In genomic region chr15:90866800-90867199, GRCh38 we compare ENCODE assay signal across 19 cellular contexts. TPM values are rescaled to one million over a fixed set of nuclear protein-coding genes. Genes with fewer than 3 reads are reported as not detected.
DNase-seq lines count a peak whose midpoint lies in the region; ATAC-seq and TF ChIP-seq lines count a peak whose summit lies in the region.
"Had no signal": no experiment of that assay in that cellular context is flagged by ENCODE, and none has a peak within 500 bp of the region (broad histone marks: within the 10 kb centered on the region; RNA-seq: fewer than 3 reads in every experiment).

No MANE protein-coding gene starts in this region.

- TF ChIP-seq CTCF in Panc1 (IDR thresholded peaks at IDR 0.05), result no peak
- TF ChIP-seq CTCF in thyroid gland (IDR thresholded peaks at IDR 0.05), result no peak

- H3K36me3 ChIP-seq in Panc1 (ENCODE audit: control insufficient read depth, insufficient read depth, low read length) (no peaks in the 10 kb centered on the region), thyroid gland (no peaks in the 10 kb centered on the region), H7 (replicated peaks; ENCODE audit: control insufficient read depth, insufficient read depth, low read length) (no peaks in the 10 kb centered on the region)

- peaks cover 58% of the 10 kb centered on the region for H3K4me1 ChIP-seq in Panc1 (ENCODE audit: control insufficient read depth, insufficient read depth, low read length)
- H3K4me1 ChIP-seq in thyroid gland, result peaks cover 53 to 67% of the 10 kb centered on the region in 2 donors

- H3K27ac ChIP-seq in Panc1 (ENCODE audit: low read length) (0 out of 2 replicates have a peak overlapping the region, but pooled peaks have one; percentile 37), thyroid gland (peak overlapping the region; percentile 47 to 99 (median 82))

- H3K4me3 Mint-ChIP-seq in activated naive CD4-positive, alpha-beta T cell treated with anti-CD3 and anti-CD28 coated beads, Interleukin-2, amount 50 U/mL, for 24 hours, result no peak overlapping the region
- H3K4me3 Mint-ChIP-seq in activated naive CD4-positive, alpha-beta T cell treated with anti-CD3 and anti-CD28 coated beads, Interleukin-2, amount 10 ng/mL, durations not matched to agents 7 days and 5 days, result no peak overlapping the region
- no peak overlapping the region for H3K4me3 Mint-ChIP-seq in dendritic cell treated with granulocyte-macrophage colony-stimulating factor and Interleukin-4, amounts not matched to agents 40 ng/mL and 50 ng/mL, for 4 days
- H3K4me3 Mint-ChIP-seq: B cell, H9 had no signal

- intact Hi-C loops in Panc1 (cut with micrococcal nuclease; ENCODE audit: unreplicated experiment), result no loop called here
- intact Hi-C loops in dendritic cell treated with granulocyte-macrophage colony-stimulating factor and Interleukin-4, amounts not matched to agents 40 ng/mL and 50 ng/mL, for 4 days (cut with micrococcal nuclease), result no loop called here
- intact Hi-C loops in thyroid gland (cut with DNase I), result no loop called here

- peaks cover 31% of the 10 kb centered on the region for H3K4me1 Mint-ChIP-seq in activated naive CD4-positive, alpha-beta T cell treated with anti-CD3 and anti-CD28 coated beads, Interleukin-2, amount 50 U/mL, for 24 hours
- peaks cover 49% of the 10 kb centered on the region for H3K4me1 Mint-ChIP-seq in activated naive CD4-positive, alpha-beta T cell treated with anti-CD3 and anti-CD28 coated beads, Interleukin-2, amount 10 ng/mL, durations not matched to agents 7 days and 5 days
- H3K4me1 Mint-ChIP-seq in dendritic cell treated with granulocyte-macrophage colony-stimulating factor and Interleukin-4, amounts not matched to agents 40 ng/mL and 50 ng/mL, for 4 days (ENCODE audit: low read depth), result peaks cover 75% of the 10 kb centered on the region

- no peaks in the 10 kb centered on the region for H3K9me3 ChIP-seq in Panc1 (ENCODE audit: control insufficient read depth, insufficient read depth, low read depth, low read length)
- H3K9me3 ChIP-seq in thyroid gland, result no peaks in the 10 kb centered on the region
- H3K9me3 ChIP-seq: A549 had no signal

- no peak for TF ChIP-seq POLR2A in thyroid gland (IDR thresholded peaks at IDR 0.05)

- 73 to 80% methylated on average over 3 of the region's 3 CpGs for WGBS in thyroid gland, 2 donors

- in situ Hi-C loops in Panc1 (cut with HindIII; ENCODE audit: low pct_unique_long_range_greater_than_20kb, low sequenced_read_pairs), result no loop called here

- no peaks in the 10 kb centered on the region for H3K36me3 Mint-ChIP-seq in activated naive CD4-positive, alpha-beta T cell treated with anti-CD3 and anti-CD28 coated beads, Interleukin-2, amount 50 U/mL, for 24 hours
- peaks cover 4% of the 10 kb centered on the region for H3K36me3 Mint-ChIP-seq in activated naive CD4-positive, alpha-beta T cell treated with anti-CD3 and anti-CD28 coated beads, Interleukin-2, amount 10 ng/mL, durations not matched to agents 7 days and 5 days
- H3K36me3 Mint-ChIP-seq in dendritic cell treated with granulocyte-macrophage colony-stimulating factor and Interleukin-4, amounts not matched to agents 40 ng/mL and 50 ng/mL, for 4 days (ENCODE audit: low read depth), result peaks cover 25% of the 10 kb centered on the region
- H3K36me3 Mint-ChIP-seq: IgD-negative memory B cell had no signal

- ATAC-seq in Panc1, result no peak
- ATAC-seq: A549, GM12878 had no signal

- no TSS peak for BruUV-seq in Panc1 (replicated peaks; lab: Mats Ljungman, UMichigan)

- no peak for DNase-seq in activated naive CD4-positive, alpha-beta T cell treated with anti-CD3 and anti-CD28 coated beads, Interleukin-2, amount 10 ng/mL, durations not matched to agents 7 days and 5 days
- DNase-seq in Panc1 (ENCODE audit: low read depth, low spot score) (no peak), thyroid gland (no peak), GM03348 (ENCODE audit: low spot score) (no peak), H7 (no peak)
- no peak for DNase-seq in activated CD8-positive, alpha-beta memory T cell treated with anti-CD3 and anti-CD28 coated beads for 24 hours
- DNase-seq: Karpas-422, MV-4-11, NCI-H2029 treated with DMSO at 0.1 percent for 48 hours, NCI-H526, RPMI8226 had no signal

- H3K27me3 Mint-ChIP-seq in activated naive CD4-positive, alpha-beta T cell treated with anti-CD3 and anti-CD28 coated beads, Interleukin-2, amount 50 U/mL, for 24 hours, result no peaks in the 10 kb centered on the region
- H3K27me3 Mint-ChIP-seq in activated naive CD4-positive, alpha-beta T cell treated with anti-CD3 and anti-CD28 coated beads, Interleukin-2, amount 10 ng/mL, durations not matched to agents 7 days and 5 days, result no peaks in the 10 kb centered on the region
- H3K27me3 Mint-ChIP-seq in dendritic cell treated with granulocyte-macrophage colony-stimulating factor and Interleukin-4, amounts not matched to agents 40 ng/mL and 50 ng/mL, for 4 days, result no peaks in the 10 kb centered on the region
- H3K27me3 Mint-ChIP-seq: B cell, IgD-negative memory B cell had no signal

- POLR2A ChIA-PET in Panc1 (lab: Charles Lee), result no interaction called here

- CTCF ChIA-PET in activated naive CD4-positive, alpha-beta T cell treated with anti-CD3 and anti-CD28 coated beads, Interleukin-2, amount 10 ng/mL, durations not matched to agents 7 days and 5 days (lab: Charles Lee), result no interaction called here
- CTCF ChIA-PET in Panc1 (lab: Charles Lee), result no interaction called here

- H3K4me3 ChIP-seq in Panc1 (ENCODE audit: low read depth in 2 of 2, low read length in 2 of 2) (no peak overlapping the region), thyroid gland (replicated peaks in 1 of 3) (no peak overlapping the region), H7 (ENCODE audit: insufficient read depth, low read depth, low read length) (no peak overlapping the region)
- H3K4me3 ChIP-seq: A549, GM12878 had no signal

- H3K27ac Mint-ChIP-seq in activated naive CD4-positive, alpha-beta T cell treated with anti-CD3 and anti-CD28 coated beads, Interleukin-2, amount 50 U/mL, for 24 hours, result peak overlapping the region; percentile 24
- H3K27ac Mint-ChIP-seq in activated naive CD4-positive, alpha-beta T cell treated with anti-CD3 and anti-CD28 coated beads, Interleukin-2, amount 10 ng/mL, durations not matched to agents 7 days and 5 days, result no peak overlapping the region
- peak overlapping the region; percentile 66 for H3K27ac Mint-ChIP-seq in dendritic cell treated with granulocyte-macrophage colony-stimulating factor and Interleukin-4, amounts not matched to agents 40 ng/mL and 50 ng/mL, for 4 days
- H3K27ac Mint-ChIP-seq: B cell had no signal

- no peaks in the 10 kb centered on the region for H3K9me3 Mint-ChIP-seq in activated naive CD4-positive, alpha-beta T cell treated with anti-CD3 and anti-CD28 coated beads, Interleukin-2, amount 50 U/mL, for 24 hours
- no peaks in the 10 kb centered on the region for H3K9me3 Mint-ChIP-seq in activated naive CD4-positive, alpha-beta T cell treated with anti-CD3 and anti-CD28 coated beads, Interleukin-2, amount 10 ng/mL, durations not matched to agents 7 days and 5 days
- no peaks in the 10 kb centered on the region for H3K9me3 Mint-ChIP-seq in dendritic cell treated with granulocyte-macrophage colony-stimulating factor and Interleukin-4, amounts not matched to agents 40 ng/mL and 50 ng/mL, for 4 days
- H3K9me3 Mint-ChIP-seq: IgD-negative memory B cell had no signal

- H3K27me3 ChIP-seq in Panc1 (ENCODE audit: control insufficient read depth, insufficient read depth, low read length) (no peaks in the 10 kb centered on the region), thyroid gland (no peaks in the 10 kb centered on the region), H7 (ENCODE audit: control insufficient read depth, insufficient read depth, low read length) (no peaks in the 10 kb centered on the region)

RNA-seq across cellular contexts. Expression of gene FURIN, which starts 1.6 kb away (rescaled TPM):
- total RNA-seq in Panc1 (2021; ENCODE audit: unreplicated experiment) (62.0 TPM), thyroid gland (100 to 1,000 TPM in 2 of 4 donors, 10 to 100 TPM in 2; 88.6 to 128 (median 102) TPM)
- 92.5 TPM for polyA plus RNA-seq in Panc1 (2012; ENCODE audit: insufficient read length)
- 56.5 and 68.9 TPM in 2 replicates for total RNA-seq in H7 (2014; rRNA removed; shearing (Covaris generic))

RNA-seq across cellular contexts. Expression of gene FES, which starts 17.5 kb away (rescaled TPM):
- total RNA-seq in Panc1 (2021; ENCODE audit: unreplicated experiment), result 0.64 TPM
- polyA plus RNA-seq in Panc1 (2012; ENCODE audit: insufficient read length), result 0.30 TPM
- 10 to 100 TPM; 34.1 to 44.5 (median 36.0) TPM for total RNA-seq in thyroid gland
- total RNA-seq in H7 (2014; rRNA removed; shearing (Covaris generic)), result 11.2 and 13.6 TPM in 2 replicates
- total RNA-seq: M059J had no signal

RNA-seq across cellular contexts. Expression of gene MAN2A2, which starts 36.3 kb away (rescaled TPM):
- total RNA-seq in Panc1 (2021; ENCODE audit: unreplicated experiment) (77.2 TPM), thyroid gland (100 to 1,000 TPM in 1 of 4 donors, 10 to 100 TPM in 3; 30.1 to 129 (median 58.9) TPM)
- 102 TPM for polyA plus RNA-seq in Panc1 (2012; ENCODE audit: insufficient read length)
- 7.4 and 11.6 TPM in 2 replicates for total RNA-seq in H7 (2014; rRNA removed; shearing (Covaris generic))
